Comparison of ENCODE assay signal across 1 cellular context in the genomic region with DNA sequence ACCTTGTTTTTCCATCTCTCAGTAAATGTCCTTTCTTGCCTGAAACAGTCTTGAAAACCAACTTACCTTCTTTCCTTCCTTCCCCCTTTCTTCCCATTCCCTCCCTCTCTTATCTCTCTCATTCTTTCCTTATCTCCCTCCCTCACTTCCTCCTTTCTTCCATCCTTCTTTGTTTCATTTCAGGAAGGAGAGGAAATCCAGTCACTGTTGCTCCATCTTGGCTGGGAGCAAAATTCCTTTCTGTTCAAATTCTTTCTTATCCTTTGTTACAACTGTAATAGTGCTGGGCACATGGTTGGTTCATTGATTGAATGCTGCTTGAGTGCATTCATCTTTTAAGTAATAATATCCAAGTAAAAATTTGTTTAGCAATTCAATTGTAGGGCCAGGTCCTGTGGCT.
TF ChIP-seq lines count a peak whose summit lies in the region.

No MANE protein-coding gene starts in this region.

TF ChIP-seq in endothelial cell of umbilical vein, 7 proteins besides CTCF, POLR2A, EP300 and RAD21:
- TF ChIP-seq, protein P1, sequence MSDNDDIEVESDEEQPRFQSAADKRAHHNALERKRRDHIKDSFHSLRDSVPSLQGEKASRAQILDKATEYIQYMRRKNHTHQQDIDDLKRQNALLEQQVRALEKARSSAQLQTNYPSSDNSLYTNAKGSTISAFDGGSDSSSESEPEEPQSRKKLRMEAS (IDR thresholded peaks at IDR 0.05; ENCODE audit: insufficient read depth, insufficient read length): no peak
- TF ChIP-seq MYC (IDR thresholded peaks at IDR 0.05; ENCODE audit: low read depth, low read length) (no peak), EZH2 (IDR thresholded peaks at IDR 0.05; ENCODE audit: borderline replicate concordance, low read depth, low read length, severe bottlenecking) (no peak), POLR2AphosphoS5 (IDR thresholded peaks at IDR 0.05; ENCODE audit: insufficient read depth, low read depth, low read length) (no peak), GATA2 (IDR thresholded peaks at IDR 0.05; ENCODE audit: insufficient read depth, insufficient read length, low read depth, low read length) (no peak), FOS (IDR thresholded peaks at IDR 0.05; ENCODE audit: borderline replicate concordance, insufficient read depth, low read length) (no peak), JUN (IDR thresholded peaks at IDR 0.05; ENCODE audit: borderline replicate concordance, insufficient read depth, insufficient read length, low read depth) (no peak)
